ENCODE assay signal across 8 cellular contexts in genomic region chr15:70195808-70196304, GRCh38.
DNase-seq lines count a peak whose midpoint lies in the region; ATAC-seq and TF ChIP-seq lines count a peak whose summit lies in the region.

No MANE protein-coding gene starts in this region.

- peak overlapping the region in 1 of 2 donors; percentile 82 for H3K27ac Mint-ChIP-seq in stimulated activated naive CD8-positive, alpha-beta T cell treated with anti-CD3 and anti-CD28 coated beads, Interleukin-15, amount 100 ng/mL, for 72 hours

- H3K9me3 Mint-ChIP-seq in stimulated activated naive CD8-positive, alpha-beta T cell treated with anti-CD3 and anti-CD28 coated beads, Interleukin-15, amount 100 ng/mL, for 72 hours, result peaks cover 5 to 13% of the 10 kb centered on the region in 2 donors

- H3K4me1 Mint-ChIP-seq in stimulated activated naive CD8-positive, alpha-beta T cell treated with anti-CD3 and anti-CD28 coated beads, Interleukin-15, amount 100 ng/mL, for 72 hours, result no peaks in the 10 kb centered on the region

- no peaks in the 10 kb centered on the region for H3K27me3 ChIP-seq in breast epithelium

- H3K4me3 ChIP-seq in breast epithelium, result peak overlapping the region in 1 of 3 donors; percentile 26

- peaks cover 0 to 6% of the 10 kb centered on the region in 2 donors for H3K9me3 ChIP-seq in breast epithelium

- no peak for TF ChIP-seq CTCF in breast epithelium (IDR thresholded peaks at IDR 0.05)

- H3K27me3 Mint-ChIP-seq in stimulated activated naive CD8-positive, alpha-beta T cell treated with anti-CD3 and anti-CD28 coated beads, Interleukin-15, amount 100 ng/mL, for 72 hours, result peaks cover 9% of the 10 kb centered on the region

- H3K36me3 ChIP-seq in breast epithelium, result no peaks in the 10 kb centered on the region

- peaks cover 6 to 10% of the 10 kb centered on the region in 2 donors for H3K4me1 ChIP-seq in breast epithelium

- no peak overlapping the region for H3K4me3 Mint-ChIP-seq in stimulated activated naive CD8-positive, alpha-beta T cell treated with anti-CD3 and anti-CD28 coated beads, Interleukin-15, amount 100 ng/mL, for 72 hours

- no peak for ATAC-seq in HG02623 (IDR thresholded peaks at IDR 0.05; ENCODE audit: unreplicated experiment)
- ATAC-seq in stimulated activated naive CD8-positive, alpha-beta T cell treated with anti-CD3 and anti-CD28 coated beads, Interleukin-15, amount 100 ng/mL, for 72 hours, result no peak

- DNase-seq in HK-2 (ENCODE audit: unreplicated experiment) (peak; percentile 28), breast epithelium (ENCODE audit: low spot score in 2 of 2) (peak; percentile 61 to 77), left kidney (ENCODE audit: low read depth, low spot score) (peak; percentile 75), superior temporal gyrus (ENCODE audit: extremely low spot score) (peak; percentile 53), COLO829 (ENCODE audit: low spot score) (no peak)
- DNase-seq in stimulated activated naive CD4-positive, alpha-beta T cell treated with Interleukin-2 at 50 U/mL for 16 hours (lab: John Stamatoyannopoulos, UW), result no peak
- no peak for DNase-seq in stimulated activated naive CD8-positive, alpha-beta T cell treated with anti-CD3 and anti-CD28 coated beads, Interleukin-15, amount 100 ng/mL, for 72 hours

- H3K27ac ChIP-seq in breast epithelium, result peak overlapping the region; percentile 84 to 89

- TF ChIP-seq POLR2A in breast epithelium (IDR thresholded peaks at IDR 0.05), result no peak

- intact Hi-C loops in breast epithelium (cut with DNase I; ENCODE audit: low total_unique reads), result no loop called here

Comparison
In these comparisons a context has a peak if more than half of its experiments do, and no peak if none do; other contexts are left out.
1. DNase-seq: peak in HK-2 (single experiment), breast epithelium (2 of 2), left kidney (single experiment) and superior temporal gyrus (single experiment); none in COLO829 (single experiment), stimulated activated naive CD4-positive, alpha-beta T cell treated with Interleukin-2 at 50 U/mL for 16 hours (single experiment) and stimulated activated naive CD8-positive, alpha-beta T cell treated with anti-CD3 and anti-CD28 coated beads, Interleukin-15, amount 100 ng/mL, for 72 hours (0 of 2).